31 cellular contexts compared by ENCODE assay signal in the genomic region with DNA sequence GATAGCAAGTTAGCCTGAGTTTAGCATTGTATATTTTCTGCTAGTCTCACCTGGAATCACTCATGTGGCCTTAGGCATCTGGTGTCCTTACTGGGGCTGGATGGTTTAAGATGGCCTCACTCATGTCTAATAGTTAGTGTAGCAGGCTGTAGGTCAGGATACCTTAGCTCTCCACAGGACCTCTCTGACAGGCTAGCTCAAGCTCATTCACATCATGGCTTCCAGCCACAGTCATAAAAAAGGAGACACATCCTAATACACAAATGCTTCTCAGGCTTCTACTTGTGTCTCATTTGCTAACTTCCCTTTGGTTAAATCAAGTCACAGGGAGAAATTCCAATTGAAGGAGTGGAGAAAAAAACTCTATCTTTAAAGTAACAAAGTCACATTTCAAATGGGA.
"Had no signal": no experiment of that assay in that cellular context is flagged by ENCODE, and none has a peak within 500 bp of the region (broad histone marks: within the 10 kb centered on the region; RNA-seq: fewer than 3 reads in every experiment).

No MANE protein-coding gene starts in this region.

- H3K4me3 ChIP-seq: SJCRH30, SK-N-MC had no signal

- H3K27me3 ChIP-seq: brain microvascular endothelial cell, SJCRH30 had no signal

- DNase-seq: activated CD4-positive, alpha-beta T cell treated with anti-CD3 and anti-CD28 coated beads, Interleukin-2, amount 10 ng/mL, durations not matched to agents 24 days and 14 days; activated CD4-positive, alpha-beta T cell treated with anti-CD3 and anti-CD28 coated beads, Interleukin-2, amount 50 U/mL, for 4 hours; activated CD8-positive, alpha-beta T cell treated with anti-CD3 and anti-CD28 coated beads for 36 hours; activated effector memory CD4-positive, alpha-beta T cell treated with anti-CD3 and anti-CD28 coated beads, Interleukin-2, amount 50 U/mL, for 16 hours; activated naive CD4-positive, alpha-beta T cell; activated naive CD4-positive, alpha-beta T cell treated with anti-CD3 and anti-CD28 coated beads, Interleukin-2, amount 50 U/mL, for 16 hours; activated naive CD8-positive, alpha-beta T cell treated with anti-CD3 and anti-CD28 coated beads for 36 hours; activated T-cell treated with anti-CD3 and anti-CD28 coated beads, Interleukin-2, amount 50 U/mL, for 1 hour; activated T-cell treated with anti-CD3 and anti-CD28 coated beads, Interleukin-2, amount 50 U/mL, for 72 hours; amniotic stem cell; aorta; brain microvascular endothelial cell; central memory CD4-positive, alpha-beta T cell; NCI-H1048; NCI-H1105 treated with DMSO at 0.1 percent for 48 hours; NCI-H1436; NCI-H1694; NCI-H1930; NCI-H2081 treated with DMSO at 0.1 percent for 48 hours; NCI-H226; NCI-H446 treated with DMSO at 0.1 percent for 48 hours; NCI-H524; NCI-H69; NCI-H82; SHP77; SJCRH30; T1000; WERI-Rb-1 had no signal

- H3K27ac ChIP-seq: brain microvascular endothelial cell, SJCRH30, SK-N-MC, WERI-Rb-1 had no signal

- H3K36me3 ChIP-seq: brain microvascular endothelial cell, WERI-Rb-1 had no signal

- ATAC-seq: activated CD8-positive, alpha-beta T cell treated with anti-CD3 and anti-CD28 coated beads for 36 hours; activated T-cell treated with anti-CD3 and anti-CD28 coated beads, Interleukin-2, amount 50 U/mL, for 72 hours; activated T-helper 17 cell treated with anti-CD3 and anti-CD28 coated beads, Interleukin-2, amount 50 U/mL, for 72 hours; Panc1 had no signal

- H3K9me3 ChIP-seq: SJCRH30 had no signal
